ENCODE assay signal across 1 cellular context in genomic region chr9:108442604-108443277, GRCh38.
TF ChIP-seq lines count a peak whose summit lies in the region.

No MANE protein-coding gene starts in this region.

TF ChIP-seq in HepG2, 621 proteins besides CTCF, POLR2A, EP300 and RAD21 (continued from another document and continues in another):
- TF ChIP-seq PAXIP1 (CRISPR knock-in tag; conservative IDR thresholded peaks at IDR 0.05) (peak; percentile 48; the same call in 1 of the 2 replicates), ZNF431 (CRISPR knock-in tag; IDR thresholded peaks at IDR 0.05; ENCODE audit: borderline replicate concordance, low read depth) (no peak), HNRNPUL1 (IDR thresholded peaks at IDR 0.05; ENCODE audit: low read depth, low read length) (no peak), GATAD2A (CRISPR knock-in tag; IDR thresholded peaks at IDR 0.05) (peak; percentile 62), RXRB (CRISPR knock-in tag; IDR thresholded peaks at IDR 0.05; ENCODE audit: borderline replicate concordance) (0 out of 2 replicates have a peak, but pooled peaks have one; percentile 7), ZNF614 (CRISPR knock-in tag; IDR thresholded peaks at IDR 0.05; ENCODE audit: borderline replicate concordance) (peak; percentile 80), ZFP36L2 (CRISPR knock-in tag; IDR thresholded peaks at IDR 0.05) (no peak), ERF (CRISPR knock-in tag; IDR thresholded peaks at IDR 0.05) (no peak), EHMT2 (IDR thresholded peaks at IDR 0.05; ENCODE audit: borderline replicate concordance, low read depth, low read length) (peak; percentile 73; the same call in 1 of the 2 replicates), AHDC1 (CRISPR knock-in tag; IDR thresholded peaks at IDR 0.05; ENCODE audit: borderline replicate concordance) (peak; percentile 35; the same call in 1 of the 2 replicates), ZNF318 (CRISPR knock-in tag; IDR thresholded peaks at IDR 0.05) (no peak), ZFX (CRISPR knock-in tag; IDR thresholded peaks at IDR 0.05; ENCODE audit: low read depth) (no peak), HMG20A (CRISPR knock-in tag; IDR thresholded peaks at IDR 0.05; ENCODE audit: borderline replicate concordance) (peak; percentile 52; the same call in 1 of the 2 replicates), POGZ (CRISPR knock-in tag; IDR thresholded peaks at IDR 0.05) (peak; percentile 65), ZNF790 (CRISPR knock-in tag; IDR thresholded peaks at IDR 0.05; ENCODE audit: borderline replicate concordance) (no peak), PHF20 (CRISPR knock-in tag; IDR thresholded peaks at IDR 0.05) (no peak), ESRRA (CRISPR knock-in tag; IDR thresholded peaks at IDR 0.05; ENCODE audit: low read depth) (peak; percentile 98), HNF4G (IDR thresholded peaks at IDR 0.05; ENCODE audit: borderline replicate concordance, low read depth, low read length) (0 out of 2 replicates have a peak, but pooled peaks have one; percentile 32), HNF4G (CRISPR knock-in tag; IDR thresholded peaks at IDR 0.05; ENCODE audit: borderline replicate concordance, low read depth) (no peak), FOXA3 (CRISPR knock-in tag; IDR thresholded peaks at IDR 0.05) (peak; percentile 47), ZNF292 (CRISPR knock-in tag; IDR thresholded peaks at IDR 0.05; ENCODE audit: borderline replicate concordance, low read depth) (no peak), JUNB (CRISPR knock-in tag; IDR thresholded peaks at IDR 0.05; ENCODE audit: borderline replicate concordance) (no peak; the same call in 1 of the 2 replicates), ZSCAN22 (CRISPR knock-in tag; IDR thresholded peaks at IDR 0.05) (no peak), TBX3 (IDR thresholded peaks at IDR 0.05; ENCODE audit: borderline replicate concordance) (0 out of 2 replicates have a peak, but pooled peaks have one; percentile 19), ZNF720 (CRISPR knock-in tag; IDR thresholded peaks at IDR 0.05) (no peak), TFDP2 (CRISPR knock-in tag; IDR thresholded peaks at IDR 0.05) (no peak), SKI (IDR thresholded peaks at IDR 0.05; ENCODE audit: partially characterized antibody) (peak; percentile 18), HOXA9 (CRISPR knock-in tag; IDR thresholded peaks at IDR 0.05; ENCODE audit: borderline replicate concordance) (no peak), NR2F2 (IDR thresholded peaks at IDR 0.05; ENCODE audit: borderline replicate concordance, low read depth) (no peak), KDM1A (CRISPR knock-in tag; IDR thresholded peaks at IDR 0.05) (no peak), ZNF556 (CRISPR knock-in tag; IDR thresholded peaks at IDR 0.05; ENCODE audit: borderline replicate concordance) (no peak)
- TF ChIP-seq, protein P1, sequence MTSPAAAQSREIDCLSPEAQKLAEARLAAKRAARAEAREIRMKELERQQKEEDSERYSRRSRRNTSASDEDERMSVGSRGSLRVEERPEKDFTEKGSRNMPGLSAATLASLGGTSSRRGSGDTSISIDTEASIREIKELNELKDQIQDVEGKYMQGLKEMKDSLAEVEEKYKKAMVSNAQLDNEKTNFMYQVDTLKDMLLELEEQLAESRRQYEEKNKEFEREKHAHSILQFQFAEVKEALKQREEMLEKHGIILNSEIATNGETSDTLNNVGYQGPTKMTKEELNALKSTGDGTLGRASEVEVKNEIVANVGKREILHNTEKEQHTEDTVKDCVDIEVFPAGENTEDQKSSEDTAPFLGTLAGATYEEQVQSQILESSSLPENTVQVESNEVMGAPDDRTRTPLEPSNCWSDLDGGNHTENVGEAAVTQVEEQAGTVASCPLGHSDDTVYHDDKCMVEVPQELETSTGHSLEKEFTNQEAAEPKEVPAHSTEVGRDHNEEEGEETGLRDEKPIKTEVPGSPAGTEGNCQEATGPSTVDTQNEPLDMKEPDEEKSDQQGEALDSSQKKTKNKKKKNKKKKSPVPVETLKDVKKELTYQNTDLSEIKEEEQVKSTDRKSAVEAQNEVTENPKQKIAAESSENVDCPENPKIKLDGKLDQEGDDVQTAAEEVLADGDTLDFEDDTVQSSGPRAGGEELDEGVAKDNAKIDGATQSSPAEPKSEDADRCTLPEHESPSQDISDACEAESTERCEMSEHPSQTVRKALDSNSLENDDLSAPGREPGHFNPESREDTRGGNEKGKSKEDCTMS (CRISPR knock-in tag; conservative IDR thresholded peaks at IDR 0.05), result no peak
- TF ChIP-seq, protein P2, sequence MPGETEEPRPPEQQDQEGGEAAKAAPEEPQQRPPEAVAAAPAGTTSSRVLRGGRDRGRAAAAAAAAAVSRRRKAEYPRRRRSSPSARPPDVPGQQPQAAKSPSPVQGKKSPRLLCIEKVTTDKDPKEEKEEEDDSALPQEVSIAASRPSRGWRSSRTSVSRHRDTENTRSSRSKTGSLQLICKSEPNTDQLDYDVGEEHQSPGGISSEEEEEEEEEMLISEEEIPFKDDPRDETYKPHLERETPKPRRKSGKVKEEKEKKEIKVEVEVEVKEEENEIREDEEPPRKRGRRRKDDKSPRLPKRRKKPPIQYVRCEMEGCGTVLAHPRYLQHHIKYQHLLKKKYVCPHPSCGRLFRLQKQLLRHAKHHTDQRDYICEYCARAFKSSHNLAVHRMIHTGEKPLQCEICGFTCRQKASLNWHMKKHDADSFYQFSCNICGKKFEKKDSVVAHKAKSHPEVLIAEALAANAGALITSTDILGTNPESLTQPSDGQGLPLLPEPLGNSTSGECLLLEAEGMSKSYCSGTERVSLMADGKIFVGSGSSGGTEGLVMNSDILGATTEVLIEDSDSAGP (CRISPR knock-in tag; IDR thresholded peaks at IDR 0.05; ENCODE audit: borderline replicate concordance), result no peak
- TF ChIP-seq, protein P3, sequence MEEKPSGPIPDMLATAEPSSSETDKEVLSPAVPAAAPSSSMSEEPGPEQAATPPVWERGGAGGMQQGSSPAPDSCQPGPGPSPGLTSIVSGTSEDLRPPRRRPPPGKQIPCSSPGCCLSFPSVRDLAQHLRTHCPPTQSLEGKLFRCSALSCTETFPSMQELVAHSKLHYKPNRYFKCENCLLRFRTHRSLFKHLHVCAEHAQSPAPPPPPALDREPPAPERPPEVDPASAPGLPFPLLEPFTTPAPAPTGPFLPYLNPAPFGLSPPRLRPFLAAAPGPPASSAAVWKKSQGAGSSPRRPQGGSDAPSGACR (CRISPR knock-in tag; IDR thresholded peaks at IDR 0.05), result no peak
